12 cellular contexts compared by ENCODE assay signal in the genomic region with DNA sequence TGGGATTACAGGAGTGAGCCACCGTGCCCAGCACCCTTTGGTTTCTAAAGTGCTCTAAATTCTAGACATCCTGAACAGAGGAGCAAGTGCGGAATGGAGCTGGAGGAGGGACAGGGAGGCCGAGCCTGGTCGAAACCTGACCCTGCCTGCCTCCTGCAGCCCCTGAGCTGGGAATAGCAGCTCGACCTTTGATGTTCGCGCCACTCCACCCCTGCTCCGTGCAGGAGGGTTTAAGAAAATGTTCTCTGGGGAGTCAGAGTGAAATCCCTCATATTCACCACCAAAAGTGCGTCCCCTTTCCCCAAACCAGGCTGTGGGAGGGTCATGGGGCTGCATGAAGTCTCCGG. TPM values are rescaled to one million over a fixed set of nuclear protein-coding genes. Genes with fewer than 3 reads are reported as not detected.
DNase-seq lines count a peak whose midpoint lies in the region; ATAC-seq and TF ChIP-seq lines count a peak whose summit lies in the region.
"Had no signal": no experiment of that assay in that cellular context is flagged by ENCODE, and none has a peak within 500 bp of the region (broad histone marks: within the 10 kb centered on the region; RNA-seq: fewer than 3 reads in every experiment).

No MANE protein-coding gene starts in this region.

- peak overlapping the region; percentile 22 for H3K4me3 ChIP-seq in cardiac muscle cell
- H3K4me3 ChIP-seq in iPS-20b (ENCODE audit: low read length): peak overlapping the region; percentile 46; the same call in 1 of the 2 replicates
- H3K4me3 ChIP-seq in tibial artery: no peak overlapping the region

- intact Hi-C loops in Right ventricle myocardium superior (cut with DNase I) (no loop called here), tibial artery (cut with DNase I; ENCODE audit: low total_unique reads) (loop anchor here (5.0 kb wide), 1 partner anchor 434 kb away; no protein-coding TSS in a partner anchor)

- no peaks in the 10 kb centered on the region for H3K9me3 ChIP-seq in cardiac muscle cell (ENCODE audit: low read depth)
- H3K9me3 ChIP-seq in iPS-20b (ENCODE audit: insufficient read depth, low read depth, low read length): no peaks in the 10 kb centered on the region
- no peaks in the 10 kb centered on the region for H3K9me3 ChIP-seq in tibial artery

- H3K36me3 ChIP-seq in cardiac muscle cell (peaks cover 8% of the 10 kb centered on the region), iPS-20b (ENCODE audit: insufficient read depth, low read depth, low read length) (peaks cover 38% of the 10 kb centered on the region), tibial artery (peaks cover 19 to 42% (median 34%) of the 10 kb centered on the region in 3 donors)

- no peak overlapping the region; the same call in 1 of the 2 replicates for H3K9ac ChIP-seq in iPS-20b (ENCODE audit: low read depth, low read length)

- H3K36me3 Mint-ChIP-seq in progenitor cell of endocrine pancreas (ENCODE audit: insufficient read depth): peaks cover 7% of the 10 kb centered on the region

- H3K27ac ChIP-seq in cardiac muscle cell (peak overlapping the region; percentile 80), iPS-20b (ENCODE audit: low read length) (no peak overlapping the region), tibial artery (peak overlapping the region; percentile 32 to 37)

- DNase-seq in cardiac muscle cell (ENCODE audit: low read depth in 1 of 2, low spot score in 1 of 2) (peak in 1 of 2 donors; percentile 48), Right ventricle myocardium superior (no peak), tibial artery (peak; percentile 19 to 53), midbrain (lab: John Stamatoyannopoulos, UW) (no peak), progenitor cell of endocrine pancreas (ENCODE audit: low spot score, unreplicated experiment) (no peak)
- DNase-seq: erythroblast; mesendoderm; stimulated activated CD4-positive, alpha-beta T cell treated with anti-CD3 and anti-CD28 coated beads, Interleukin-1b, Interleukin-23, amount 100 ng/mL, for 48 hours had no signal

- H3K9me3 Mint-ChIP-seq in progenitor cell of endocrine pancreas (ENCODE audit: low read depth): no peaks in the 10 kb centered on the region

- H3K27me3 ChIP-seq in cardiac muscle cell: no peaks in the 10 kb centered on the region
- peaks cover 19% of the 10 kb centered on the region; the same call in 1 of the 2 replicates for H3K27me3 ChIP-seq in iPS-20b (ENCODE audit: insufficient read depth, low read length)
- no peaks in the 10 kb centered on the region for H3K27me3 ChIP-seq in tibial artery

- no peak overlapping the region for H3K27ac Mint-ChIP-seq in progenitor cell of endocrine pancreas
- H3K27ac Mint-ChIP-seq: activated CD4-positive, alpha-beta T cell treated with anti-CD3 and anti-CD28 coated beads for 36 hours had no signal

- H3K27me3 Mint-ChIP-seq in progenitor cell of endocrine pancreas: peaks cover 8% of the 10 kb centered on the region
- H3K27me3 Mint-ChIP-seq: activated CD4-positive, alpha-beta T cell treated with anti-CD3 and anti-CD28 coated beads for 36 hours; T-cell had no signal

- peaks cover 44% of the 10 kb centered on the region for H3K4me1 ChIP-seq in cardiac muscle cell (ENCODE audit: low read depth)
- H3K4me1 ChIP-seq in iPS-20b (ENCODE audit: insufficient read depth, low read length): peaks cover 13% of the 10 kb centered on the region; the same call in 1 of the 2 replicates
- H3K4me1 ChIP-seq in tibial artery: peaks cover 0 to 49% (median 40%) of the 10 kb centered on the region in 4 donors

- peaks cover 8% of the 10 kb centered on the region for H3K4me1 Mint-ChIP-seq in progenitor cell of endocrine pancreas (ENCODE audit: low read depth)

- TF ChIP-seq CTCF in cardiac muscle cell (IDR thresholded peaks at IDR 0.05; ENCODE audit: low read depth, low read length) (no peak), tibial artery (IDR thresholded peaks at IDR 0.05) (no peak), progenitor cell of endocrine pancreas (IDR thresholded peaks at IDR 0.05; ENCODE audit: unreplicated experiment) (no peak)

- ATAC-seq in Right ventricle myocardium superior (ENCODE audit: poor library complexity): no peak
- ATAC-seq: activated CD4-positive, alpha-beta T cell treated with anti-CD3 and anti-CD28 coated beads for 36 hours had no signal

- no peak overlapping the region for H3K4me3 Mint-ChIP-seq in progenitor cell of endocrine pancreas (ENCODE audit: low read depth)
- H3K4me3 Mint-ChIP-seq: activated CD4-positive, alpha-beta T cell treated with anti-CD3 and anti-CD28 coated beads for 36 hours; T-cell had no signal

RNA-seq across cellular contexts. Expression of a gene that starts 1.8 kb away (rescaled TPM):
- 129 and 148 TPM in 2 replicates for total RNA-seq in cardiac muscle cell
- 165 and 213 TPM in 2 replicates for polyA plus RNA-seq in cardiac muscle cell
- 1,131 TPM for total RNA-seq in Right ventricle myocardium superior
- 1.8 and 2.5 TPM in 2 replicates for total RNA-seq in progenitor cell of endocrine pancreas
- total RNA-seq: activated CD4-positive, alpha-beta T cell treated with anti-CD3 and anti-CD28 coated beads for 36 hours; NCI-H460 had no signal

RNA-seq across cellular contexts. Expression of a gene that starts 18.8 kb away (rescaled TPM):
- total RNA-seq in cardiac muscle cell: 52.5 and 95.9 TPM in 2 replicates
- 25.1 and 26.7 TPM in 2 replicates for polyA plus RNA-seq in cardiac muscle cell
- 15.5 TPM for total RNA-seq in Right ventricle myocardium superior
- total RNA-seq in progenitor cell of endocrine pancreas: 33.3 and 33.8 TPM in 2 replicates

RNA-seq across cellular contexts. Expression of a gene that starts 19.0 kb away (rescaled TPM):
- total RNA-seq in cardiac muscle cell (130 TPM in 2 replicates), Right ventricle myocardium superior (28.0 TPM), progenitor cell of endocrine pancreas (68.0 and 68.3 TPM in 2 replicates)
- polyA plus RNA-seq in cardiac muscle cell: 69.3 and 129 TPM in 2 replicates

RNA-seq across cellular contexts. Expression of a gene that starts 40.6 kb away (rescaled TPM):
- total RNA-seq in cardiac muscle cell (60.8 and 94.1 TPM in 2 replicates), Right ventricle myocardium superior (12.4 TPM), progenitor cell of endocrine pancreas (52.2 and 57.5 TPM in 2 replicates)
- polyA plus RNA-seq in cardiac muscle cell: 96.0 and 107 TPM in 2 replicates
- total RNA-seq: NCI-H460 had no signal

RNA-seq across cellular contexts. Expression of a gene that starts 59.8 kb away (rescaled TPM):
- 123 and 133 TPM in 2 replicates for total RNA-seq in cardiac muscle cell
- 194 and 198 TPM in 2 replicates for polyA plus RNA-seq in cardiac muscle cell
- 75.3 TPM for total RNA-seq in Right ventricle myocardium superior
- total RNA-seq in progenitor cell of endocrine pancreas: 95.4 and 104 TPM in 2 replicates

Comparison
In these comparisons a context has a peak if more than half of its experiments do, and no peak if none do; other contexts are left out.
1. DNase-seq: peak in tibial artery (2 of 2); none in Right ventricle myocardium superior (single experiment), midbrain (single experiment) and progenitor cell of endocrine pancreas (single experiment).
2. H3K4me3 ChIP-seq: peak in cardiac muscle cell (single experiment) and iPS-20b (single experiment); none in tibial artery (0 of 2).
3. RNA of a gene that starts 1.8 kb away (total RNA-seq): 1,131 TPM in Right ventricle myocardium superior (single experiment) and 129 to 148 TPM in cardiac muscle cell; 1.8 to 2.5 TPM in progenitor cell of endocrine pancreas; every median in the first group is over 10 times any median in the second.